ENCODE assay signal across 1 cellular context in the genomic region with DNA sequence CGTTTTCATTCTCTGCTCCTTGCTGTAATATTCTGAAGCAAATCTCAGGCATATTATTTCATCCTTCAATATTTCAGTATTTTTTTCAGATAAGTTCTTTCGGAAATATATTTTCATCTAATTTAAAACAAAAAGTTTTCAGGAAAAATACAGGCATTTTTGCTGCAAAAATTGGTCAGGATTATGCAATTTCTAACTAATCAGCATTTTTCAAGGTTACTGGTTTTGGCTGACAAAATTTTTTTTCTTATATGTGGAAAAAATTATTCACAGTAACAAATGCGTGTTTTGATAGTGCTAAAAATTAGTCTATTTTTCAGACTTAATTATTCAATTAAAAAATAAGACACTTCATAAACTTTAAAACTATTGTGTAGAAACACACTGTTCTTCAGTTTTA.
TF ChIP-seq lines count a peak whose summit lies in the region.

No MANE protein-coding gene starts in this region.

TF ChIP-seq in K562, 482 proteins besides CTCF, POLR2A, EP300 and RAD21:
- peak; percentile 93 for TF ChIP-seq ZNF316 (IDR thresholded peaks at IDR 0.05)
- peak; percentile 84 for TF ChIP-seq C11orf30 (IDR thresholded peaks at IDR 0.05; ENCODE audit: low read depth)
- no peak for TF ChIP-seq TAF7 (tag; IDR thresholded peaks at IDR 0.05)
- TF ChIP-seq MAFF (IDR thresholded peaks at IDR 0.05; ENCODE audit: low read length) = peak; percentile 71
- peak; percentile 65; the same call in 1 of the 2 replicates for TF ChIP-seq MAFK (IDR thresholded peaks at IDR 0.05; ENCODE audit: low read length)
- peak; percentile 71 for TF ChIP-seq MAFG (tag; conservative IDR thresholded peaks at IDR 0.05)
- TF ChIP-seq NR4A1 (CRISPR knock-in tag; IDR thresholded peaks at IDR 0.05) = no peak
- no peak for TF ChIP-seq NR4A1 (tag; IDR thresholded peaks at IDR 0.05)
- 0 out of 2 replicates have a peak, but pooled peaks have one; percentile 16 for TF ChIP-seq DEAF1 (CRISPR knock-in tag; IDR thresholded peaks at IDR 0.05)
